In the genomic region with DNA sequence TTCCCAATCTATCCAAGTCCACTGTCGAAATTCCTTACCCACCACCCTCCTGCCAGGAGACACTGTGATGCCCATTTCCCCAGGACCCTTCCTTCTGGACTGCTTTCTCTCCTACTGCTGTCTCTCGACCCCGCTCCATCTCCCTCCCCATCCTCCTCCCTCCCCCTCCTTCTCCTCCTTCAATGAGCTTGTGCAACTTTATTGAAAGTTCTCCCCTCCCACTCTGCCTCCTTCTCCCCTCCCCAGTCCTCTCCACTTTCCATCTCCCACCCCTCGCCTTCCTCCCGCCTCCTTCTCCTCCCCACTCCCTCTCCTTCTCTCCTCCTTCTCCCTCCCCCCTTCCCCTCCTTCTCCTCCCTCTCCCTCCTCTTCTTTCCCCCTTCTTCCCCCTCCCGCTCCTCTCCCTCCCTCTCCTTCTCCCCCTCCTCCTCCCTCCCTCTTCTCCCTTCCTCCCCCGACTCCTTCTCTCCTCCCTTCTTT, we compare ENCODE assay signal across 12 cellular contexts.
DNase-seq lines count a peak whose midpoint lies in the region; ATAC-seq and TF ChIP-seq lines count a peak whose summit lies in the region.
"Had no signal": no experiment of that assay in that cellular context is flagged by ENCODE, and none has a peak within 500 bp of the region (broad histone marks: within the 10 kb centered on the region; RNA-seq: fewer than 3 reads in every experiment).

No MANE protein-coding gene starts in this region.

- H3K4me2 ChIP-seq in BLaER1 treated with 17β-estradiol and CSF1 and Interleukin-3, amounts not matched to agents 10 nM and 100 nM = peak overlapping the region in 10 of 11 experiments; percentile 6 to 84 (median 47); a peak in 18 of 22 replicates

- DNase-seq in RWPE1 (ENCODE audit: low spot score) = no peak
- peak; percentile 28 for DNase-seq in fibroblast of villous mesenchyme (ENCODE audit: low read depth)
- DNase-seq in sigmoid colon = peak; percentile 85
- DNase-seq in activated CD4-positive, alpha-beta memory T cell treated with anti-CD3 and anti-CD28 coated beads for 36 hours = no peak
- no peak for DNase-seq in NCI-H1092 (lab: John Stamatoyannopoulos, UW)
- no peak for DNase-seq in activated T-helper 1 cell treated with anti-CD3 and anti-CD28 coated beads, Interleukin-12 subunit alpha, Interleukin-12 subunit beta, Interleukin-2, Interleukin-4 antibody, amounts not matched to agents 30 ng/mL and 10 ng/mL and 1 ng/mL, durations not matched to agents 14 hours and 24 hours and 36 hours (ENCODE audit: low spot score)
- DNase-seq: activated T-cell treated with anti-CD3 and anti-CD28 coated beads, Interleukin-2, amount 50 U/mL, for 24 hours; CD4-positive, CD25-positive, alpha-beta regulatory T cell; naive thymus-derived CD4-positive, alpha-beta T cell; NCI-H69 had no signal

- no peak overlapping the region for H3K4me3 Mint-ChIP-seq in activated CD4-positive, alpha-beta memory T cell treated with anti-CD3 and anti-CD28 coated beads for 36 hours
- no peak overlapping the region for H3K4me3 Mint-ChIP-seq in activated T-helper 1 cell treated with anti-CD3 and anti-CD28 coated beads, Interleukin-12 subunit alpha, Interleukin-12 subunit beta, Interleukin-2, Interleukin-4 antibody, amounts not matched to agents 30 ng/mL and 10 ng/mL and 1 ng/mL, durations not matched to agents 14 hours and 24 hours and 36 hours
- H3K4me3 Mint-ChIP-seq: activated T-cell treated with anti-CD3 and anti-CD28 coated beads, Interleukin-2, amount 50 U/mL, for 24 hours; CD4-positive, CD25-positive, alpha-beta regulatory T cell; naive thymus-derived CD4-positive, alpha-beta T cell had no signal

- peak overlapping the region in 3 of 11 experiments; percentile 41 to 68 (median 68); a peak in 3 of 22 replicates for H3K9ac ChIP-seq in BLaER1 treated with 17β-estradiol and CSF1 and Interleukin-3, amounts not matched to agents 10 nM and 100 nM

- H3K4me1 ChIP-seq in BLaER1 treated with 17β-estradiol and CSF1 and Interleukin-3, amounts not matched to agents 10 nM and 100 nM = peaks cover 28 to 49% (median 34%) of the 10 kb centered on the region in 10 experiments
- peaks cover 0 to 17% (median 15%) of the 10 kb centered on the region in 4 donors for H3K4me1 ChIP-seq in sigmoid colon

- POLR2A ChIA-PET in RWPE1 (lab: Yijun Ruan, JAX; ENCODE audit: low non-redundant PET) = no interaction called here
- POLR2A ChIA-PET in activated CD4-positive, alpha-beta memory T cell treated with anti-CD3 and anti-CD28 coated beads for 36 hours (lab: Charles Lee) = no interaction called here

- peaks cover 4% of the 10 kb centered on the region for H3K9me3 Mint-ChIP-seq in activated CD4-positive, alpha-beta memory T cell treated with anti-CD3 and anti-CD28 coated beads for 36 hours
- peaks cover 6% of the 10 kb centered on the region for H3K9me3 Mint-ChIP-seq in activated T-helper 1 cell treated with anti-CD3 and anti-CD28 coated beads, Interleukin-12 subunit alpha, Interleukin-12 subunit beta, Interleukin-2, Interleukin-4 antibody, amounts not matched to agents 30 ng/mL and 10 ng/mL and 1 ng/mL, durations not matched to agents 14 hours and 24 hours and 36 hours

- TF ChIP-seq CTCF in RWPE1 (conservative IDR thresholded peaks at IDR 0.05; ENCODE audit: low read depth) = no peak
- no peak for TF ChIP-seq CTCF in fibroblast of villous mesenchyme (IDR thresholded peaks at IDR 0.05; ENCODE audit: insufficient read depth, low read depth, low read length)
- TF ChIP-seq CTCF in sigmoid colon (IDR thresholded peaks at IDR 0.05) = no peak

- no peak for TF ChIP-seq POLR2A in sigmoid colon (IDR thresholded peaks at IDR 0.05)

- no peaks in the 10 kb centered on the region for H3K36me3 Mint-ChIP-seq in activated CD4-positive, alpha-beta memory T cell treated with anti-CD3 and anti-CD28 coated beads for 36 hours
- no peaks in the 10 kb centered on the region for H3K36me3 Mint-ChIP-seq in activated T-helper 1 cell treated with anti-CD3 and anti-CD28 coated beads, Interleukin-12 subunit alpha, Interleukin-12 subunit beta, Interleukin-2, Interleukin-4 antibody, amounts not matched to agents 30 ng/mL and 10 ng/mL and 1 ng/mL, durations not matched to agents 14 hours and 24 hours and 36 hours (ENCODE audit: low read depth)
- H3K36me3 Mint-ChIP-seq: CD4-positive, CD25-positive, alpha-beta regulatory T cell; naive thymus-derived CD4-positive, alpha-beta T cell had no signal

- no peaks in the 10 kb centered on the region for H3K27me3 Mint-ChIP-seq in activated CD4-positive, alpha-beta memory T cell treated with anti-CD3 and anti-CD28 coated beads for 36 hours
- H3K27me3 Mint-ChIP-seq in activated T-helper 1 cell treated with anti-CD3 and anti-CD28 coated beads, Interleukin-12 subunit alpha, Interleukin-12 subunit beta, Interleukin-2, Interleukin-4 antibody, amounts not matched to agents 30 ng/mL and 10 ng/mL and 1 ng/mL, durations not matched to agents 14 hours and 24 hours and 36 hours (ENCODE audit: insufficient read depth) = no peaks in the 10 kb centered on the region
- H3K27me3 Mint-ChIP-seq: activated T-cell treated with anti-CD3 and anti-CD28 coated beads, Interleukin-2, amount 50 U/mL, for 24 hours; CD4-positive, CD25-positive, alpha-beta regulatory T cell; naive thymus-derived CD4-positive, alpha-beta T cell had no signal

- H3K27ac Mint-ChIP-seq in activated CD4-positive, alpha-beta memory T cell treated with anti-CD3 and anti-CD28 coated beads for 36 hours = no peak overlapping the region
- H3K27ac Mint-ChIP-seq in activated T-helper 1 cell treated with anti-CD3 and anti-CD28 coated beads, Interleukin-12 subunit alpha, Interleukin-12 subunit beta, Interleukin-2, Interleukin-4 antibody, amounts not matched to agents 30 ng/mL and 10 ng/mL and 1 ng/mL, durations not matched to agents 14 hours and 24 hours and 36 hours = no peak overlapping the region
- H3K27ac Mint-ChIP-seq: activated T-cell treated with anti-CD3 and anti-CD28 coated beads, Interleukin-2, amount 50 U/mL, for 24 hours; CD4-positive, CD25-positive, alpha-beta regulatory T cell; naive thymus-derived CD4-positive, alpha-beta T cell had no signal

- no peak overlapping the region for H3K4me3 ChIP-seq in BLaER1 treated with 17β-estradiol and CSF1 and Interleukin-3, amounts not matched to agents 10 nM and 100 nM
- H3K4me3 ChIP-seq in fibroblast of villous mesenchyme (ENCODE audit: low read depth, low read length) (no peak overlapping the region), sigmoid colon (peak overlapping the region in 3 of 4 donors; percentile 3 to 31 (median 7))

- peak overlapping the region in 6 of 11 experiments; percentile 36 to 89 (median 74); a peak in 9 of 22 replicates for H3K27ac ChIP-seq in BLaER1 treated with 17β-estradiol and CSF1 and Interleukin-3, amounts not matched to agents 10 nM and 100 nM
- H3K27ac ChIP-seq in RWPE1 (peak overlapping the region; percentile 88), sigmoid colon (peak overlapping the region; percentile 67 to 81 (median 75))

- intact Hi-C loops in sigmoid colon (cut with DNase I) = loop anchor here (10.0 kb wide), 1 partner anchor 175 kb away; no protein-coding TSS in a partner anchor
- intact Hi-C loops in activated CD4-positive, alpha-beta memory T cell treated with anti-CD3 and anti-CD28 coated beads for 36 hours (cut with micrococcal nuclease) = no loop called here
- intact Hi-C loops in activated T-helper 1 cell treated with anti-CD3 and anti-CD28 coated beads, Interleukin-12 subunit alpha, Interleukin-12 subunit beta, Interleukin-2, Interleukin-4 antibody, amounts not matched to agents 30 ng/mL and 10 ng/mL and 1 ng/mL, durations not matched to agents 14 hours and 24 hours and 36 hours (cut with micrococcal nuclease) = no loop called here

- no peaks in the 10 kb centered on the region for H4K20me1 ChIP-seq in BLaER1 treated with 17β-estradiol and CSF1 and Interleukin-3, amounts not matched to agents 10 nM and 100 nM

- no peaks in the 10 kb centered on the region for H3K36me3 ChIP-seq in BLaER1 treated with 17β-estradiol and CSF1 and Interleukin-3, amounts not matched to agents 10 nM and 100 nM
- H3K36me3 ChIP-seq in sigmoid colon = no peaks in the 10 kb centered on the region

- 79 to 86% methylated on average over 7 of the region's 7 CpGs for WGBS in sigmoid colon, 2 donors

- no peaks in the 10 kb centered on the region for H3K4me1 Mint-ChIP-seq in activated CD4-positive, alpha-beta memory T cell treated with anti-CD3 and anti-CD28 coated beads for 36 hours (ENCODE audit: low read depth)
- H3K4me1 Mint-ChIP-seq in activated T-helper 1 cell treated with anti-CD3 and anti-CD28 coated beads, Interleukin-12 subunit alpha, Interleukin-12 subunit beta, Interleukin-2, Interleukin-4 antibody, amounts not matched to agents 30 ng/mL and 10 ng/mL and 1 ng/mL, durations not matched to agents 14 hours and 24 hours and 36 hours (ENCODE audit: low read depth) = no peaks in the 10 kb centered on the region
- H3K4me1 Mint-ChIP-seq: CD4-positive, CD25-positive, alpha-beta regulatory T cell; naive thymus-derived CD4-positive, alpha-beta T cell had no signal

- ATAC-seq in HG03354 (IDR thresholded peaks at IDR 0.05; ENCODE audit: poor library complexity, severe bottlenecking, unreplicated experiment) = no peak
- ATAC-seq: naive thymus-derived CD4-positive, alpha-beta T cell had no signal

- H3K9me3 ChIP-seq in BLaER1 treated with 17β-estradiol and CSF1 and Interleukin-3, amounts not matched to agents 10 nM and 100 nM (replicated peaks in 1 of 11) = peaks cover 0 to 5% (median 0%) of the 10 kb centered on the region in 11 experiments; a peak in 2 of 22 replicates
- no peaks in the 10 kb centered on the region for H3K9me3 ChIP-seq in sigmoid colon

- CTCF ChIA-PET in RWPE1 (lab: Yijun Ruan, JAX) = no interaction called here
- CTCF ChIA-PET in activated CD4-positive, alpha-beta memory T cell treated with anti-CD3 and anti-CD28 coated beads for 36 hours (lab: Charles Lee) = no interaction called here

- no peaks in the 10 kb centered on the region for H3K27me3 ChIP-seq in BLaER1 treated with 17β-estradiol and CSF1 and Interleukin-3, amounts not matched to agents 10 nM and 100 nM
- H3K27me3 ChIP-seq in sigmoid colon = no peaks in the 10 kb centered on the region

- TF ChIP-seq EP300 in sigmoid colon (IDR thresholded peaks at IDR 0.05) = no peak

Comparison
In these comparisons a context has a peak if more than half of its experiments do, and no peak if none do; other contexts are left out.
1. H3K4me3 ChIP-seq: peak in sigmoid colon (3 of 4); none in BLaER1 treated with 17β-estradiol and CSF1 and Interleukin-3, amounts not matched to agents 10 nM and 100 nM (0 of 10) and fibroblast of villous mesenchyme (single experiment).
2. DNase-seq: peak in fibroblast of villous mesenchyme (single experiment) and sigmoid colon (single experiment); none in RWPE1 (single experiment), activated CD4-positive, alpha-beta memory T cell treated with anti-CD3 and anti-CD28 coated beads for 36 hours (single experiment), NCI-H1092 (single experiment) and activated T-helper 1 cell treated with anti-CD3 and anti-CD28 coated beads, Interleukin-12 subunit alpha, Interleukin-12 subunit beta, Interleukin-2, Interleukin-4 antibody, amounts not matched to agents 30 ng/mL and 10 ng/mL and 1 ng/mL, durations not matched to agents 14 hours and 24 hours and 36 hours (single experiment).
3. Peak in every context shown above with its lines, with median percentiles within 50 percentile points of each other: H3K27ac ChIP-seq.